ENCODE assay signal across 24 cellular contexts in genomic region chr22:22046370-22046769, GRCh38.
"Had no signal": no experiment of that assay in that cellular context is flagged by ENCODE, and none has a peak within 500 bp of the region (broad histone marks: within the 10 kb centered on the region; RNA-seq: fewer than 3 reads in every experiment).

No MANE protein-coding gene starts in this region.

- H3K4me3 Mint-ChIP-seq: activated CD4-positive, alpha-beta T cell treated with anti-CD3 and anti-CD28 coated beads, Interleukin-2, amount 10 ng/mL, durations not matched to agents 7 days and 5 days; activated CD8-positive, alpha-beta T cell treated with anti-CD3 and anti-CD28 coated beads, Interleukin-2, amount 10 ng/mL, durations not matched to agents 7 days and 5 days; activated naive CD8-positive, alpha-beta T cell; activated T-helper 1 cell treated with anti-CD3 and anti-CD28 coated beads, Interleukin-12 subunit alpha, Interleukin-12 subunit beta, Interleukin-2, Interleukin-4 antibody, amounts not matched to agents 30 ng/mL and 10 ng/mL and 1 ng/mL, durations not matched to agents 14 hours and 24 hours and 36 hours; central memory CD8-positive, alpha-beta T cell; naive thymus-derived CD8-positive, alpha-beta T cell; neural progenitor cell; T-helper 17 cell had no signal

- H3K9ac ChIP-seq: neural progenitor cell had no signal

- H3K27ac Mint-ChIP-seq: activated CD4-positive, alpha-beta T cell treated with anti-CD3 and anti-CD28 coated beads, Interleukin-2, amount 10 ng/mL, durations not matched to agents 7 days and 5 days; activated CD8-positive, alpha-beta T cell treated with anti-CD3 and anti-CD28 coated beads, Interleukin-2, amount 10 ng/mL, durations not matched to agents 7 days and 5 days; activated naive CD8-positive, alpha-beta T cell; activated T-helper 1 cell treated with anti-CD3 and anti-CD28 coated beads, Interleukin-12 subunit alpha, Interleukin-12 subunit beta, Interleukin-2, Interleukin-4 antibody, amounts not matched to agents 30 ng/mL and 10 ng/mL and 1 ng/mL, durations not matched to agents 14 hours and 24 hours and 36 hours; neural progenitor cell; T-helper 17 cell had no signal

- H3K4me1 Mint-ChIP-seq: activated CD4-positive, alpha-beta T cell treated with anti-CD3 and anti-CD28 coated beads, Interleukin-2, amount 10 ng/mL, durations not matched to agents 7 days and 5 days; central memory CD8-positive, alpha-beta T cell had no signal

- DNase-seq: activated CD4-positive, alpha-beta T cell treated with anti-CD3 and anti-CD28 coated beads, Interleukin-2, amount 10 ng/mL, durations not matched to agents 7 days and 5 days; activated CD4-positive, CD25-positive, alpha-beta regulatory T cell; activated CD8-positive, alpha-beta T cell treated with anti-CD3 and anti-CD28 coated beads, Interleukin-2, amount 10 ng/mL, durations not matched to agents 7 days and 5 days; activated gamma-delta T cell treated with Interleukin-2 at 50 U/mL for 16 hours; adrenal gland; effector memory CD4-positive, alpha-beta T cell; hippocampal formation; kidney glomerular epithelial cell; left lung; naive thymus-derived CD8-positive, alpha-beta T cell; retina; stimulated activated CD4-positive, alpha-beta T cell treated with anti-CD3 and anti-CD28 coated beads, Interleukin-4, amount 100 ng/mL, for 1 hour; stimulated activated naive CD8-positive, alpha-beta T cell treated with anti-CD3 and anti-CD28 coated beads, Interleukin-15, Interleukin-2, amounts not matched to agents 100 U/mL and 50 U/mL, for 24 hours; T-helper 17 cell; upper lobe of right lung had no signal

- H3K4me2 ChIP-seq: neural progenitor cell had no signal

- H3K36me3 ChIP-seq: adrenal gland, left lung, neural progenitor cell, upper lobe of right lung had no signal

- H3K27ac ChIP-seq: adrenal gland, left lung, neural progenitor cell, upper lobe of right lung had no signal

- H3K4me1 ChIP-seq: adrenal gland, left lung, neural progenitor cell, upper lobe of right lung had no signal

- H3K9me3 Mint-ChIP-seq: activated CD4-positive, alpha-beta T cell treated with anti-CD3 and anti-CD28 coated beads, Interleukin-2, amount 10 ng/mL, durations not matched to agents 7 days and 5 days; activated T-helper 1 cell treated with anti-CD3 and anti-CD28 coated beads, Interleukin-12 subunit alpha, Interleukin-12 subunit beta, Interleukin-2, Interleukin-4 antibody, amounts not matched to agents 30 ng/mL and 10 ng/mL and 1 ng/mL, durations not matched to agents 14 hours and 24 hours and 36 hours; central memory CD8-positive, alpha-beta T cell; naive thymus-derived CD8-positive, alpha-beta T cell had no signal

- H3K9me3 ChIP-seq: adrenal gland, left lung, upper lobe of right lung had no signal

- H3K36me3 Mint-ChIP-seq: activated naive CD8-positive, alpha-beta T cell; naive thymus-derived CD8-positive, alpha-beta T cell; neural progenitor cell had no signal

- FAIRE-seq: astrocyte, colon, frontal cortex had no signal

- H3K4me3 ChIP-seq: adrenal gland, left lung, lung, neural progenitor cell, upper lobe of right lung had no signal

- H3K27me3 ChIP-seq: upper lobe of right lung had no signal

- ATAC-seq: activated CD8-positive, alpha-beta T cell treated with anti-CD3 and anti-CD28 coated beads, Interleukin-2, amount 10 ng/mL, durations not matched to agents 7 days and 5 days; esophagus mucosa; left lung; naive thymus-derived CD8-positive, alpha-beta T cell; stimulated activated naive CD8-positive, alpha-beta T cell treated with anti-CD3 and anti-CD28 coated beads, Interleukin-15, Interleukin-2, amounts not matched to agents 100 U/mL and 50 U/mL, for 24 hours; T-helper 17 cell; upper lobe of right lung had no signal
